ENCODE assay signal across 9 cellular contexts in the genomic region with DNA sequence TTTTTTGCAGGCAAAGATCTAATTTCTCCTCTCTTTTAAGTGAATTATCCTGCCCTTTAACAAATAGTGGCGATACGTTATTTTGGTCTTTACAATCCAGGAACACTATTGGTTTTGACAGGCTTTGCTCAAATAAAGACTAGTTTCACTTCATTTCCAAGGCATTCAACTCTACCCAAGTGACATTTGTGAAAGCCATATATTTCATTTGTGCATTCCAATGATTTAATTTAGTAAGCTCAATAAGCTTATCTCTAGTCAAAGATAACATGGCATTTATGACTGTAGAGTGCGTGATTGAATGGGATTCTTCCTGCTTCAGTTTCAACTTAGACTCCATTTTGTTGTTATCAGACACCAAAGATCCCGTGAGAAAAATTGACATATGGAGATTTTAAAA.
"Had no signal": no experiment of that assay in that cellular context is flagged by ENCODE, and none has a peak within 500 bp of the region (broad histone marks: within the 10 kb centered on the region; RNA-seq: fewer than 3 reads in every experiment).

No MANE protein-coding gene starts in this region.

- H3K27ac Mint-ChIP-seq: HFFc6, IgD-negative memory B cell had no signal

- H2AFZ ChIP-seq: GM23248 had no signal

- H3K27me3 Mint-ChIP-seq: IgD-negative memory B cell had no signal

- DNase-seq: GM23248, GOT3, H7, HFFc6 had no signal

- H3K36me3 ChIP-seq: HAP-1 had no signal

- H3K27ac ChIP-seq: GM23248, HL-60 had no signal

- H3K4me1 Mint-ChIP-seq: IgD-negative memory B cell had no signal

- H3K9me3 ChIP-seq: HAP-1 had no signal

- ATAC-seq: HCT116, HepG2 had no signal

- H3K4me3 Mint-ChIP-seq: HFFc6, IgD-negative memory B cell had no signal

- H3K36me3 Mint-ChIP-seq: IgD-negative memory B cell had no signal

- H3K4me3 ChIP-seq: GM23248, HAP-1 had no signal

- H3K9ac ChIP-seq: GM23248 had no signal
